20 cellular contexts compared by ENCODE assay signal in genomic region chr14:41302776-41303175, GRCh38.
DNase-seq lines count a peak whose midpoint lies in the region; ATAC-seq and TF ChIP-seq lines count a peak whose summit lies in the region.
"Had no signal": no experiment of that assay in that cellular context is flagged by ENCODE, and none has a peak within 500 bp of the region (broad histone marks: within the 10 kb centered on the region; RNA-seq: fewer than 3 reads in every experiment).

No MANE protein-coding gene starts in this region.

- ATAC-seq in GM23338 (no peak), GM21367 (IDR thresholded peaks at IDR 0.05; ENCODE audit: unreplicated experiment) (no peak)
- ATAC-seq: PC-3 had no signal

- H3K27me3 ChIP-seq in GM23338 (ENCODE audit: insufficient read depth) (no peaks in the 10 kb centered on the region), neural cell (ENCODE audit: insufficient read depth, low read depth, low read length) (no peaks in the 10 kb centered on the region)

- peaks cover 22% of the 10 kb centered on the region for H3K4me1 Mint-ChIP-seq in GM23338
- H3K4me1 Mint-ChIP-seq in activated naive CD8-positive, alpha-beta T cell treated with anti-CD3 and anti-CD28 coated beads for 36 hours, result no peaks in the 10 kb centered on the region

- H3K9me2 ChIP-seq in GM23338 (ENCODE audit: insufficient read depth) (no peaks in the 10 kb centered on the region), neural cell (ENCODE audit: insufficient read depth, low read length) (no peaks in the 10 kb centered on the region)

- DNase-seq in GM23338 (ENCODE audit: low spot score), result peak; percentile 31
- DNase-seq in NCI-H187 (lab: John Stamatoyannopoulos, UW), result peak; percentile 46 to 52
- DNase-seq in NCI-H345 treated with DMSO at 0.1 percent for 48 hours (lab: John Stamatoyannopoulos, UW; ENCODE audit: unreplicated experiment), result peak; percentile 15
- DNase-seq in central memory CD4-positive, alpha-beta T cell, result no peak
- DNase-seq in activated naive CD8-positive, alpha-beta T cell treated with anti-CD3 and anti-CD28 coated beads for 36 hours, result no peak
- DNase-seq: ACHN, AML-193, DND-41, GM23248, HCEC 1CT, NCI-H1092 treated with DMSO at 0.1 percent for 48 hours, NCI-H2081 treated with DMSO at 0.1 percent for 48 hours, NCI-H82, PC-3, RPMI8226, SHP77 treated with DMSO at 0.1 percent for 48 hours, T1000 had no signal

- peaks cover 29% of the 10 kb centered on the region for H3K4me1 ChIP-seq in GM23338 (ENCODE audit: insufficient read depth)

- TF ChIP-seq EP300 in neural cell (conservative IDR thresholded peaks at IDR 0.05; ENCODE audit: poor library complexity, severe bottlenecking), result no peak

- no peaks in the 10 kb centered on the region for H3K36me3 Mint-ChIP-seq in GM23338 (ENCODE audit: low read depth)
- H3K36me3 Mint-ChIP-seq in activated naive CD8-positive, alpha-beta T cell treated with anti-CD3 and anti-CD28 coated beads for 36 hours, result no peaks in the 10 kb centered on the region

- H3K27ac ChIP-seq in GM23338 (ENCODE audit: low read depth) (no peak overlapping the region), neural cell (ENCODE audit: low read length) (peak overlapping the region; percentile 33)
- H3K27ac ChIP-seq: C4-2B, GM23248 had no signal

- TF ChIP-seq RAD21 in neural cell (conservative IDR thresholded peaks at IDR 0.05), result no peak

- H3K27me3 Mint-ChIP-seq in GM23338 (ENCODE audit: insufficient read depth, low read depth, poor library complexity), result no peaks in the 10 kb centered on the region
- H3K27me3 Mint-ChIP-seq in activated naive CD8-positive, alpha-beta T cell treated with anti-CD3 and anti-CD28 coated beads for 36 hours, result no peaks in the 10 kb centered on the region

- H3K9ac ChIP-seq in neural cell (ENCODE audit: low read length), result no peak overlapping the region
- H3K9ac ChIP-seq: GM23248 had no signal

- H3K36me3 ChIP-seq in GM23338 (ENCODE audit: insufficient read depth) (no peaks in the 10 kb centered on the region), neural cell (ENCODE audit: insufficient read depth, low read length) (no peaks in the 10 kb centered on the region)

- no peaks in the 10 kb centered on the region for H3F3A ChIP-seq in GM23338 (replicated peaks; ENCODE audit: low read depth)
- H3F3A ChIP-seq in neural cell (ENCODE audit: insufficient read depth, low read length, poor library complexity, severe bottlenecking), result no peaks in the 10 kb centered on the region

- H3K9me3 Mint-ChIP-seq in GM23338, result no peaks in the 10 kb centered on the region
- peaks cover 1% of the 10 kb centered on the region for H3K9me3 Mint-ChIP-seq in activated naive CD8-positive, alpha-beta T cell treated with anti-CD3 and anti-CD28 coated beads for 36 hours

- H3K4me2 ChIP-seq in GM23338 (peak overlapping the region; percentile 8; the same call in 1 of the 2 replicates), neural cell (ENCODE audit: low read length) (peak overlapping the region; percentile 15)

- H3K79me2 ChIP-seq in GM23338 (replicated peaks; ENCODE audit: insufficient read depth) (no peaks in the 10 kb centered on the region), neural cell (replicated peaks; ENCODE audit: insufficient read depth, low read length) (no peaks in the 10 kb centered on the region)

- no peak overlapping the region for H3K4me3 Mint-ChIP-seq in GM23338
- H3K4me3 Mint-ChIP-seq in activated naive CD8-positive, alpha-beta T cell treated with anti-CD3 and anti-CD28 coated beads for 36 hours, result no peak overlapping the region

- H3K4me3 ChIP-seq in GM23338, result no peak overlapping the region
- H3K4me3 ChIP-seq in neural cell (ENCODE audit: low read length), result no peak overlapping the region
- H3K4me3 ChIP-seq: GM23248 had no signal

- no peak overlapping the region for H2AFZ ChIP-seq in GM23338
- no peak overlapping the region for H2AFZ ChIP-seq in neural cell (ENCODE audit: low read depth, low read length)
- H2AFZ ChIP-seq: GM23248 had no signal

- H4K20me1 ChIP-seq in GM23338 (replicated peaks; ENCODE audit: insufficient read depth) (no peaks in the 10 kb centered on the region), neural cell (ENCODE audit: insufficient read depth) (no peaks in the 10 kb centered on the region)

- H3K9me3 ChIP-seq in neural cell (ENCODE audit: low read length), result no peaks in the 10 kb centered on the region

- TF ChIP-seq CTCF in GM23338 (conservative IDR thresholded peaks at IDR 0.05; ENCODE audit: low read depth in 2 of 2) (no peak), neural cell (IDR thresholded peaks at IDR 0.05; ENCODE audit: poor library complexity, severe bottlenecking) (no peak)

- H3K27ac Mint-ChIP-seq in GM23338, result no peak overlapping the region
- H3K27ac Mint-ChIP-seq in activated naive CD8-positive, alpha-beta T cell treated with anti-CD3 and anti-CD28 coated beads for 36 hours, result no peak overlapping the region

TF ChIP-seq in GM23338, 12 proteins besides CTCF, POLR2A, EP300 and RAD21 (continues in another document):
- no peak for TF ChIP-seq EZH2phosphoT487 (IDR thresholded peaks at IDR 0.05; ENCODE audit: unreplicated experiment)
- TF ChIP-seq ZNF331 (CRISPR knock-in tag; IDR thresholded peaks at IDR 0.05; ENCODE audit: low read depth), result no peak
- TF ChIP-seq CREB1 (CRISPR knock-in tag; IDR thresholded peaks at IDR 0.05; ENCODE audit: low read depth), result no peak
- TF ChIP-seq, protein P1, sequence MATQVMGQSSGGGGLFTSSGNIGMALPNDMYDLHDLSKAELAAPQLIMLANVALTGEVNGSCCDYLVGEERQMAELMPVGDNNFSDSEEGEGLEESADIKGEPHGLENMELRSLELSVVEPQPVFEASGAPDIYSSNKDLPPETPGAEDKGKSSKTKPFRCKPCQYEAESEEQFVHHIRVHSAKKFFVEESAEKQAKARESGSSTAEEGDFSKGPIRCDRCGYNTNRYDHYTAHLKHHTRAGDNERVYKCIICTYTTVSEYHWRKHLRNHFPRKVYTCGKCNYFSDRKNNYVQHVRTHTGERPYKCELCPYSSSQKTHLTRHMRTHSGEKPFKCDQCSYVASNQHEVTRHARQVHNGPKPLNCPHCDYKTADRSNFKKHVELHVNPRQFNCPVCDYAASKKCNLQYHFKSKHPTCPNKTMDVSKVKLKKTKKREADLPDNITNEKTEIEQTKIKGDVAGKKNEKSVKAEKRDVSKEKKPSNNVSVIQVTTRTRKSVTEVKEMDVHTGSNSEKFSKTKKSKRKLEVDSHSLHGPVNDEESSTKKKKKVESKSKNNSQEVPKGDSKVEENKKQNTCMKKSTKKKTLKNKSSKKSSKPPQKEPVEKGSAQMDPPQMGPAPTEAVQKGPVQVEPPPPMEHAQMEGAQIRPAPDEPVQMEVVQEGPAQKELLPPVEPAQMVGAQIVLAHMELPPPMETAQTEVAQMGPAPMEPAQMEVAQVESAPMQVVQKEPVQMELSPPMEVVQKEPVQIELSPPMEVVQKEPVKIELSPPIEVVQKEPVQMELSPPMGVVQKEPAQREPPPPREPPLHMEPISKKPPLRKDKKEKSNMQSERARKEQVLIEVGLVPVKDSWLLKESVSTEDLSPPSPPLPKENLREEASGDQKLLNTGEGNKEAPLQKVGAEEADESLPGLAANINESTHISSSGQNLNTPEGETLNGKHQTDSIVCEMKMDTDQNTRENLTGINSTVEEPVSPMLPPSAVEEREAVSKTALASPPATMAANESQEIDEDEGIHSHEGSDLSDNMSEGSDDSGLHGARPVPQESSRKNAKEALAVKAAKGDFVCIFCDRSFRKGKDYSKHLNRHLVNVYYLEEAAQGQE (IDR thresholded peaks at IDR 0.05; ENCODE audit: unreplicated experiment), result no peak
- no peak for TF ChIP-seq ZNF114 (CRISPR knock-in tag; IDR thresholded peaks at IDR 0.05)
- no peak for TF ChIP-seq JUNB (IDR thresholded peaks at IDR 0.05; ENCODE audit: unreplicated experiment)
- no peak for TF ChIP-seq STAT1 (IDR thresholded peaks at IDR 0.05; ENCODE audit: unreplicated experiment)

TF ChIP-seq in neural cell, 6 proteins besides CTCF, POLR2A, EP300 and RAD21:
- no peak for TF ChIP-seq SMC3 (conservative IDR thresholded peaks at IDR 0.05; ENCODE audit: poor library complexity)
- no peak for TF ChIP-seq MXI1 (conservative IDR thresholded peaks at IDR 0.05; ENCODE audit: poor library complexity, severe bottlenecking)
- TF ChIP-seq POLR2AphosphoS5 (IDR thresholded peaks at IDR 0.05), result peak; percentile 21
- TF ChIP-seq EZH2 (IDR thresholded peaks at IDR 0.05; ENCODE audit: borderline replicate concordance, insufficient read depth, low read length, poor library complexity, severe bottlenecking), result no peak
- no peak for TF ChIP-seq TAF1 (IDR thresholded peaks at IDR 0.05; ENCODE audit: low read depth)
- TF ChIP-seq, protein P1 (IDR thresholded peaks at IDR 0.05; ENCODE audit: borderline replicate concordance), result no peak

Comparison
In these comparisons a context has a peak if more than half of its experiments do, and no peak if none do; other contexts are left out.
1. DNase-seq: peak in GM23338 (single experiment), NCI-H187 (2 of 2) and NCI-H345 treated with DMSO at 0.1 percent for 48 hours (single experiment); none in central memory CD4-positive, alpha-beta T cell (single experiment) and activated naive CD8-positive, alpha-beta T cell treated with anti-CD3 and anti-CD28 coated beads for 36 hours (single experiment).